ENCODE assay signal across 1 cellular context in genomic region chr12:42446761-42447160, GRCh38.
TF ChIP-seq lines count a peak whose summit lies in the region.

No MANE protein-coding gene starts in this region.

TF ChIP-seq in SK-N-SH treated with all-trans-retinoic acid at 6 μM for 48 hours, 23 proteins besides CTCF, POLR2A, EP300 and RAD21 (continued from another document):
- TF ChIP-seq CSDC2 (CRISPR knock-in tag; IDR thresholded peaks at IDR 0.05), result no peak
- TF ChIP-seq ZFP3 (CRISPR knock-in tag; IDR thresholded peaks at IDR 0.05), result no peak
- no peak for TF ChIP-seq TCF4 (CRISPR knock-in tag; IDR thresholded peaks at IDR 0.05; ENCODE audit: borderline replicate concordance)
- TF ChIP-seq PPARA (CRISPR knock-in tag; IDR thresholded peaks at IDR 0.05; ENCODE audit: borderline replicate concordance), result no peak
